ENCODE assay signal across 8 cellular contexts in the genomic region with DNA sequence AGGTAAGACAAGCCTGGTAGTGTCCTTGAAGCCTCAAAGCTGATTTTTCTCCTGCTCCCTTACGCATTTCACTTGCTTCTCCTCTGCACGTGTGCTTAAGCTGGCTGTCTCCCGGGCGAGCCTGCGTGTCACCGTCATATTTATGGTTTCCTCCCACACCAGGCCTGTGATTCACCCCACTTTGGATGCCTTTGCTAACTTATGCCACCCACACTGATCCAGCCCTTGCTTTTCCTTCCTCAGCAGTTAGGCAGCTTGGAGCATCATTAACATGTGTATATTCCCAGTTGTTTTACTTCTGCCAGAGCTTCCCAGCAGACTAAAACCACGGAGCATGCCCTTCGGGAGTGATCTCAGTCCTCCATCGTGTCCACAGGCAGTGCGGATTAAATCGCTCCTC. TPM values are rescaled to one million over a fixed set of nuclear protein-coding genes. Genes with fewer than 3 reads are reported as not detected.
DNase-seq lines count a peak whose midpoint lies in the region; ATAC-seq and TF ChIP-seq lines count a peak whose summit lies in the region.

No MANE protein-coding gene starts in this region.

- H3K27me3 ChIP-seq in esophagus squamous epithelium (peaks cover 0 to 15% (median 0%) of the 10 kb centered on the region in 4 donors), ovary (no peaks in the 10 kb centered on the region)

- no peaks in the 10 kb centered on the region for H3K27me3 Mint-ChIP-seq in type B pancreatic cell

- no peaks in the 10 kb centered on the region for H3K9me3 Mint-ChIP-seq in type B pancreatic cell

- no peak for TF ChIP-seq EP300 in ovary (IDR thresholded peaks at IDR 0.05)

- H3K27ac ChIP-seq in esophagus squamous epithelium, result peak overlapping the region in 3 of 4 donors; percentile 82 to 93 (median 91)
- no peak overlapping the region for H3K27ac ChIP-seq in ovary

- H3K9me3 ChIP-seq in esophagus squamous epithelium, result peaks cover 0 to 4% (median 0%) of the 10 kb centered on the region in 3 donors
- no peaks in the 10 kb centered on the region for H3K9me3 ChIP-seq in ovary

- TF ChIP-seq CTCF in esophagus squamous epithelium (IDR thresholded peaks at IDR 0.05) (no peak), ovary (IDR thresholded peaks at IDR 0.05) (no peak), type B pancreatic cell (conservative IDR thresholded peaks at IDR 0.05) (no peak)

- H3K27ac Mint-ChIP-seq in type B pancreatic cell, result peak overlapping the region; percentile 80

- TF ChIP-seq POLR2A in esophagus squamous epithelium (IDR thresholded peaks at IDR 0.05) (no peak), ovary (IDR thresholded peaks at IDR 0.05) (no peak)

- no peak for ATAC-seq in GM21381 (IDR thresholded peaks at IDR 0.05; ENCODE audit: unreplicated experiment)

- 12% methylated on average over 7 to 10 of the region's 11 CpGs for WGBS in esophagus squamous epithelium, 2 donors
- 5 to 10% (median 8%) methylated on average over 11 of the region's 11 CpGs for WGBS in ovary, 3 donors

- H3K36me3 ChIP-seq in esophagus squamous epithelium (peaks cover 0 to 5% (median 0%) of the 10 kb centered on the region in 3 donors), ovary (no peaks in the 10 kb centered on the region)

- H3K36me3 Mint-ChIP-seq in type B pancreatic cell, result no peaks in the 10 kb centered on the region

- peaks cover 37% of the 10 kb centered on the region for H3K4me1 Mint-ChIP-seq in type B pancreatic cell (ENCODE audit: unreplicated experiment)

- peak overlapping the region in 3 of 4 donors; percentile 1 to 89 (median 84) for H3K4me3 ChIP-seq in esophagus squamous epithelium
- H3K4me3 ChIP-seq in ovary, result peak overlapping the region; percentile 86

- DNase-seq in SIG-M5 treated with dmso at 0.1 percent for 504 hours (lab: John Stamatoyannopoulos, UW; ENCODE audit: unreplicated experiment) (peak; percentile 21), SIG-M5 (lab: John Stamatoyannopoulos, UW) (no peak), activated T-cell treated with anti-CD3 and anti-CD28 coated beads for 4 hours (peak; percentile 62), esophagus squamous epithelium (lab: John Stamatoyannopoulos, UW) (no peak), ovary (peak; percentile 46 to 69 (median 67)), type B pancreatic cell (ENCODE audit: extremely low spot score, unreplicated experiment) (no peak), SKM-1 (lab: John Stamatoyannopoulos, UW; ENCODE audit: unreplicated experiment) (no peak)

- intact Hi-C loops in esophagus squamous epithelium (cut with DNase I) (loop anchor here (10.0 kb wide), 2 partner anchors 62 to 188 kb away; no protein-coding TSS in a partner anchor), ovary (cut with DNase I) (loop anchor here in 3 of 4 donors (2.0 to 10.0 kb wide), 7 partner anchors 59 to 559 kb away; partner anchors contain the start of gene TGOLN2 (in 1 of the 3))

- peaks cover 19 to 69% (median 33%) of the 10 kb centered on the region in 3 donors for H3K4me1 ChIP-seq in esophagus squamous epithelium
- H3K4me1 ChIP-seq in ovary (ENCODE audit: insufficient read depth), result peaks cover 8% of the 10 kb centered on the region

- H3K4me3 Mint-ChIP-seq in type B pancreatic cell, result peak overlapping the region; percentile 86

RNA-seq across cellular contexts. Expression of gene ST3GAL5, which starts 2.2 kb away (rescaled TPM):
- total RNA-seq in esophagus squamous epithelium (10 to 100 TPM in 1 of 4 donors, 1 to 10 TPM in 3; 1.3 to 13.5 (median 5.2) TPM), ovary (10 to 100 TPM; 12.8 to 52.7 (median 22.2) TPM), type B pancreatic cell (ENCODE audit: low replicate concordance) (12.9 and 16.7 TPM in 2 replicates)
- polyA plus RNA-seq in ovary, result 10 to 100 TPM; 11.6 to 31.1 TPM

Comparison
In these comparisons a context has a peak if more than half of its experiments do, and no peak if none do; other contexts are left out.
1. DNase-seq: peak in SIG-M5 treated with dmso at 0.1 percent for 504 hours (single experiment), activated T-cell treated with anti-CD3 and anti-CD28 coated beads for 4 hours (single experiment) and ovary (5 of 5); none in SIG-M5 (single experiment), esophagus squamous epithelium (single experiment), type B pancreatic cell (single experiment) and SKM-1 (single experiment).
2. H3K27ac ChIP-seq: peak in esophagus squamous epithelium (3 of 4); none in ovary (0 of 2).